ENCODE assay signal across 18 cellular contexts in genomic region chr7:101631224-101631714, GRCh38. TPM values are rescaled to one million over a fixed set of nuclear protein-coding genes. Genes with fewer than 3 reads are reported as not detected.
A peak's percentile ranks its signal among the peaks of the same experiment; 100 is the strongest.
DNase-seq lines count a peak whose midpoint lies in the region; ATAC-seq, FAIRE-seq and TF ChIP-seq lines count a peak whose summit lies in the region.
"Had no signal": no experiment of that assay in that cellular context is flagged by ENCODE, and none has a peak within 500 bp of the region (broad histone marks: within the 10 kb centered on the region; RNA-seq: fewer than 3 reads in every experiment).

No MANE protein-coding gene starts in this region.

- no peaks in the 10 kb centered on the region for H3K9me3 ChIP-seq in right cardiac atrium (ENCODE audit: control insufficient read depth, low read length)
- peaks cover 0 to 8% (median 0%) of the 10 kb centered on the region in 11 donors for H3K9me3 ChIP-seq in heart right ventricle
- no peaks in the 10 kb centered on the region for H3K9me3 ChIP-seq in adrenal gland (replicated peaks in 1 of 3)
- no peaks in the 10 kb centered on the region for H3K9me3 ChIP-seq in kidney (ENCODE audit: control insufficient read depth in 1 of 2, low read length in 2 of 2)
- no peaks in the 10 kb centered on the region for H3K9me3 ChIP-seq in colonic mucosa
- H3K9me3 ChIP-seq: prostate gland, thoracic aorta had no signal

- H3K27ac ChIP-seq in right cardiac atrium (ENCODE audit: low read length) (no peak overlapping the region), heart right ventricle (no peak overlapping the region), adrenal gland (peak overlapping the region in 1 of 5 donors; percentile 52), kidney (ENCODE audit: low read depth in 2 of 2, low read length in 2 of 2) (no peak overlapping the region), colonic mucosa (no peak overlapping the region)
- H3K27ac ChIP-seq: prostate gland, thoracic aorta had no signal

- TF ChIP-seq CTCF in heart right ventricle (IDR thresholded peaks at IDR 0.05) (no peak), adrenal gland (IDR thresholded peaks at IDR 0.05) (no peak), kidney (IDR thresholded peaks at IDR 0.05; ENCODE audit: borderline replicate concordance, extremely low read depth, insufficient read depth) (no peak), colonic mucosa (IDR thresholded peaks at IDR 0.05) (no peak), omental fat pad (IDR thresholded peaks at IDR 0.05) (no peak)

- H3K9ac ChIP-seq in kidney (ENCODE audit: low read length in 2 of 2): no peak overlapping the region
- H3K9ac ChIP-seq in colonic mucosa (ENCODE audit: low read depth in 2 of 2, low read length in 2 of 2): no peak overlapping the region

- peak; percentile 38 to 70 for ATAC-seq in right cardiac atrium
- ATAC-seq in heart right ventricle: no peak
- no peak for ATAC-seq in omental fat pad (ENCODE audit: low FRiP score)

- H3K4me3 ChIP-seq in right cardiac atrium (ENCODE audit: low read length) (no peak overlapping the region), heart right ventricle (no peak overlapping the region), adrenal gland (no peak overlapping the region), kidney (ENCODE audit: low read length in 2 of 2) (no peak overlapping the region), colonic mucosa (no peak overlapping the region)
- H3K4me3 ChIP-seq: prostate gland, thoracic aorta had no signal

- TF ChIP-seq POLR2A in adrenal gland (IDR thresholded peaks at IDR 0.05): no peak

- intact Hi-C loops in right cardiac atrium (cut with DNase I) (no loop called here), heart right ventricle (cut with DNase I) (no loop called here), adrenal gland (cut with DNase I) (no loop called here), kidney (cut with DNase I) (no loop called here), colonic mucosa (cut with DNase I) (no loop called here)

- peaks cover 1% of the 10 kb centered on the region for H3K4me1 ChIP-seq in right cardiac atrium (ENCODE audit: control insufficient read depth, insufficient read depth, low read length)
- peaks cover 0 to 9% (median 0%) of the 10 kb centered on the region in 9 donors for H3K4me1 ChIP-seq in heart right ventricle
- peaks cover 0 to 7% of the 10 kb centered on the region in 2 donors for H3K4me1 ChIP-seq in adrenal gland (replicated peaks in 1 of 2)
- H3K4me1 ChIP-seq in kidney (ENCODE audit: control insufficient read depth in 1 of 2, insufficient read depth in 1 of 2, low read depth in 1 of 2, low read length in 2 of 2): no peaks in the 10 kb centered on the region
- H3K4me1 ChIP-seq in colonic mucosa: no peaks in the 10 kb centered on the region
- H3K4me1 ChIP-seq: prostate gland had no signal

- H3K36me3 ChIP-seq in heart right ventricle (no peaks in the 10 kb centered on the region), adrenal gland (replicated peaks in 1 of 2) (no peaks in the 10 kb centered on the region), kidney (ENCODE audit: control insufficient read depth in 1 of 2, insufficient read depth in 2 of 2, low read length in 2 of 2) (no peaks in the 10 kb centered on the region), colonic mucosa (no peaks in the 10 kb centered on the region)
- H3K36me3 ChIP-seq: prostate gland, thoracic aorta had no signal

- FAIRE-seq in kidney (lab: Jason Lieb, UNC) (no peak), urothelium cell line (lab: Jason Lieb, UNC) (peak; percentile 5)

- 37% methylated on average over 4 of the region's 4 CpGs for WGBS in right cardiac atrium
- 30 to 47% methylated on average over 4 of the region's 4 CpGs for WGBS in heart right ventricle, 2 donors
- 21 to 38% (median 26%) methylated on average over 3 to 4 of the region's 4 CpGs for WGBS in adrenal gland, 4 donors

- H3K27me3 ChIP-seq in right cardiac atrium (ENCODE audit: control insufficient read depth, insufficient read depth) (no peaks in the 10 kb centered on the region), heart right ventricle (peaks cover 0 to 10% (median 3%) of the 10 kb centered on the region in 7 donors), adrenal gland (peaks cover 6% of the 10 kb centered on the region), colonic mucosa (no peaks in the 10 kb centered on the region)

- peak in 2 of 3 donors; percentile 75 to 78 for DNase-seq in right cardiac atrium
- DNase-seq in heart right ventricle: no peak
- DNase-seq in adrenal gland: peak in 5 of 7 donors; percentile 14 to 57 (median 31)
- DNase-seq in kidney: peak; percentile 72
- peak; percentile 82 for DNase-seq in urothelium cell line (ENCODE audit: low spot score)
- DNase-seq in colonic mucosa: no peak
- no peak for DNase-seq in omental fat pad (ENCODE audit: low spot score)
- no peak for DNase-seq in NCI-H2196 treated with DMSO at 0.1 percent for 48 hours (lab: John Stamatoyannopoulos, UW; ENCODE audit: unreplicated experiment)
- DNase-seq: activated CD4-positive, alpha-beta T cell treated with anti-CD3 and anti-CD28 coated beads for 1 hour; cerebellar nuclear complex; head of caudate nucleus; Karpas-422; NCI-H146; NCI-H510A treated with DMSO at 0.1 percent for 48 hours had no signal

RNA-seq across cellular contexts. Expression of gene MYL10, which starts 2.2 kb away (rescaled TPM):
- total RNA-seq in right cardiac atrium (not detected), heart right ventricle (not detected), adrenal gland (not detected), kidney (not detected), colonic mucosa (not detected), omental fat pad (not detected)
- polyA plus RNA-seq in right cardiac atrium (not detected), heart right ventricle (not detected), adrenal gland (not detected), kidney (ENCODE audit: insufficient read depth, low read depth, low replicate concordance) (not detected)
- total RNA-seq: epithelial cell of proximal tubule; prostate gland; T-helper 2 cell treated with Interferon-gamma antibody and Interleukin-4, amounts not matched to agents 100 ng/mL and 5 ng/mL, for 36 hours; thoracic aorta had no signal

Comparison
In these comparisons a context has a peak if more than half of its experiments do, and no peak if none do; other contexts are left out.
1. ATAC-seq: peak in right cardiac atrium (2 of 2); none in heart right ventricle (0 of 8) and omental fat pad (single experiment).
2. DNase-seq: peak in right cardiac atrium (2 of 3), adrenal gland (5 of 7), kidney (single experiment) and urothelium cell line (single experiment); none in heart right ventricle (0 of 2), colonic mucosa (single experiment), omental fat pad (single experiment) and NCI-H2196 treated with DMSO at 0.1 percent for 48 hours (single experiment).